8 cellular contexts compared by ENCODE assay signal in the genomic region with DNA sequence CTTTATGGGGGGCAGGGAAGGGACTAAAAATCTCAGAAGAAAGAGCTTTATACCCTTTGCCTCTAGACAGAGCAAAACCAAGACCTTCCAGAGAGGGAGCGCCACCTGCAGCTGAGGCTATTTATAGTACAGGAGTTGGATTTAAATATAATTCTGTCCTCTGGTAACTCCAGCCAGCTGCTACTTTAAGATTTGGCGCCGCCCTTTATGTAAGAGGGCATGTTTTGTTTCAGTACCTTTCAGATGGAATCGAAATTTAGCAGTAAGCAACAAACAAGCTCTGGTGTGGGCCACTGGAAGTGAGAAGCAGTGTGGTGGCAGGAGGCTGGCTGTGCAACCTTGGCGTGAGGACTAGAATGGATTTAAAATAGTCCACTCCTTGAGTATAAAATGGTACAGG. TPM values are rescaled to one million over a fixed set of nuclear protein-coding genes. Genes with fewer than 3 reads are reported as not detected.
A peak's percentile ranks its signal among the peaks of the same experiment; 100 is the strongest.
DNase-seq lines count a peak whose midpoint lies in the region; ATAC-seq, FAIRE-seq and TF ChIP-seq lines count a peak whose summit lies in the region.

No MANE protein-coding gene starts in this region.

- FAIRE-seq in HTR-8/SVneo (lab: Jason Lieb, UNC), result no peak

- H3K9ac ChIP-seq in colonic mucosa (ENCODE audit: low read depth in 2 of 2, low read length in 2 of 2), result no peak overlapping the region
- H3K9ac ChIP-seq in neural progenitor cell, result no peak overlapping the region

- peaks cover 6% of the 10 kb centered on the region; the same call in 1 of the 2 replicates for H3K27me3 ChIP-seq in Panc1 (ENCODE audit: control insufficient read depth, insufficient read depth, low read length)
- H3K27me3 ChIP-seq in colonic mucosa, result peaks cover 20% of the 10 kb centered on the region
- H3K27me3 ChIP-seq in neural progenitor cell, result peaks cover 28% of the 10 kb centered on the region

- H3K27ac Mint-ChIP-seq in neural progenitor cell, result no peak overlapping the region

- no peaks in the 10 kb centered on the region for H3K36me3 Mint-ChIP-seq in neural progenitor cell

- H3K79me2 ChIP-seq in neural progenitor cell (ENCODE audit: low read depth), result no peaks in the 10 kb centered on the region

- peak; percentile 29 for TF ChIP-seq CTCF in AG04449 (IDR thresholded peaks at IDR 0.05; ENCODE audit: insufficient read depth, low read length, missing control alignments)
- peak; percentile 80 for TF ChIP-seq CTCF in Panc1 (IDR thresholded peaks at IDR 0.05)
- TF ChIP-seq CTCF in colonic mucosa (IDR thresholded peaks at IDR 0.05), result no peak
- peak; percentile 62 for TF ChIP-seq CTCF in neural progenitor cell (IDR thresholded peaks at IDR 0.05)

- H3K9me3 ChIP-seq in Panc1 (ENCODE audit: control insufficient read depth, insufficient read depth, low read depth, low read length), result no peaks in the 10 kb centered on the region
- no peaks in the 10 kb centered on the region for H3K9me3 ChIP-seq in colonic mucosa
- no peaks in the 10 kb centered on the region for H3K9me3 ChIP-seq in neural progenitor cell (ENCODE audit: low read depth)

- H3K4me1 ChIP-seq in Panc1 (ENCODE audit: control insufficient read depth, insufficient read depth, low read length), result 0 out of 2 replicates have a peak, but pooled peaks cover 3% of the 10 kb centered on the region
- H3K4me1 ChIP-seq in colonic mucosa, result no peaks in the 10 kb centered on the region
- peaks cover 4% of the 10 kb centered on the region for H3K4me1 ChIP-seq in neural progenitor cell

- no peak overlapping the region for H3K27ac ChIP-seq in Panc1 (ENCODE audit: low read length)
- H3K27ac ChIP-seq in colonic mucosa, result no peak overlapping the region
- H3K27ac ChIP-seq in neural progenitor cell, result no peak overlapping the region

- no peak overlapping the region for H2AFZ ChIP-seq in neural progenitor cell (replicated peaks)

- peaks cover 23% of the 10 kb centered on the region for H3K27me3 Mint-ChIP-seq in neural progenitor cell (ENCODE audit: insufficient read depth, low read depth)

- H3K36me3 ChIP-seq in Panc1 (ENCODE audit: control insufficient read depth, insufficient read depth, low read length) (no peaks in the 10 kb centered on the region), colonic mucosa (no peaks in the 10 kb centered on the region), neural progenitor cell (no peaks in the 10 kb centered on the region)

- no peak overlapping the region for H3K4me3 Mint-ChIP-seq in neural progenitor cell

- CTCF ChIA-PET in AG04449 (lab: Yijun Ruan, JAX), result interaction anchor here (0.7 to 3.5 kb wide), 20 partner anchors 7 to 253 kb away, joined by 3 to 15 read pairs (median 4); no protein-coding TSS in a partner anchor
- CTCF ChIA-PET in Panc1 (lab: Charles Lee), result interaction anchor here (0.5 to 1.0 kb wide), 3 partner anchors 23 to 310 kb away, joined by 5 read pairs; a partner anchor contains a TSS

- H3K4me2 ChIP-seq in neural progenitor cell, result no peak overlapping the region

- no peaks in the 10 kb centered on the region for H4K20me1 ChIP-seq in neural progenitor cell (ENCODE audit: low read depth)

- DNase-seq in AG04449 (ENCODE audit: low read depth, low spot score), result no peak
- peak; percentile 31 for DNase-seq in H4 (ENCODE audit: low spot score)
- no peak for DNase-seq in Panc1 (ENCODE audit: low read depth, low spot score)
- peak; percentile 53 for DNase-seq in colonic mucosa
- peak; percentile 62 for DNase-seq in neural progenitor cell (ENCODE audit: low spot score)
- no peak for DNase-seq in DMS153 (lab: John Stamatoyannopoulos, UW)
- no peak for DNase-seq in HTR-8/SVneo (ENCODE audit: insufficient read length, low spot score)
- DNase-seq in glomerular visceral epithelial cell (ENCODE audit: extremely low spot score), result no peak

- peak; percentile 82 for ATAC-seq in Panc1

- intact Hi-C loops in Panc1 (cut with micrococcal nuclease; ENCODE audit: unreplicated experiment), result loop anchor here (10.0 kb wide), 1 partner anchor 58 kb away; no protein-coding TSS in a partner anchor
- intact Hi-C loops in colonic mucosa (cut with DNase I), result no loop called here

- peaks cover 5% of the 10 kb centered on the region for H3F3A ChIP-seq in neural progenitor cell (ENCODE audit: low read depth)

- in situ Hi-C loops in Panc1 (cut with HindIII; ENCODE audit: low pct_unique_long_range_greater_than_20kb, low sequenced_read_pairs), result no loop called here

- H3K4me3 ChIP-seq in AG04449 (ENCODE audit: low read depth, low read length), result no peak overlapping the region
- H3K4me3 ChIP-seq in Panc1 (ENCODE audit: low read depth in 2 of 2, low read length in 2 of 2), result no peak overlapping the region
- no peak overlapping the region for H3K4me3 ChIP-seq in colonic mucosa
- no peak overlapping the region for H3K4me3 ChIP-seq in neural progenitor cell

- peaks cover 5% of the 10 kb centered on the region for H3K9me3 Mint-ChIP-seq in neural progenitor cell

- H3K4me1 Mint-ChIP-seq in neural progenitor cell, result peaks cover 4% of the 10 kb centered on the region

- BruUV-seq in Panc1 (replicated peaks; lab: Mats Ljungman, UMichigan), result no TSS peak

- POLR2A ChIA-PET in AG04449 (lab: Yijun Ruan, JAX), result interaction anchor here (0.9 kb wide), 1 partner anchor 8 kb away, joined by 4 read pairs; no protein-coding TSS in a partner anchor
- POLR2A ChIA-PET in Panc1 (lab: Charles Lee), result interaction anchor here (0.7 kb wide), 1 partner anchor 80 kb away, joined by 5 read pairs; no protein-coding TSS in a partner anchor

RNA-seq across cellular contexts. Expression of a gene that starts 5.2 kb away (rescaled TPM):
- not detected in 2 replicates for total RNA-seq in H4 (2014; rRNA removed; shearing (Covaris generic))
- total RNA-seq in Panc1 (2021; ENCODE audit: unreplicated experiment), result not detected
- not detected for polyA plus RNA-seq in Panc1 (2012; ENCODE audit: insufficient read length)
- under 1 TPM; 0.21 to 0.37 TPM for total RNA-seq in colonic mucosa
- total RNA-seq in neural progenitor cell (ENCODE audit: low replicate concordance), result 0.37 TPM in 1 of 2 replicates, not detected in the other

RNA-seq across cellular contexts. Expression of a gene that starts 41.7 kb away (rescaled TPM):
- not detected in 2 replicates for total RNA-seq in H4 (2014; rRNA removed; shearing (Covaris generic))
- not detected for total RNA-seq in Panc1 (2021; ENCODE audit: unreplicated experiment)
- not detected for polyA plus RNA-seq in Panc1 (2012; ENCODE audit: insufficient read length)
- under 1 TPM; 0.52 to 0.56 TPM for total RNA-seq in colonic mucosa
- total RNA-seq in neural progenitor cell (ENCODE audit: low replicate concordance), result 0.06 TPM in 1 of 2 replicates, not detected in the other

Comparison
In these comparisons a context has a peak if more than half of its experiments do, and no peak if none do; other contexts are left out.
1. DNase-seq: peak in H4 (single experiment), colonic mucosa (single experiment) and neural progenitor cell (single experiment); none in AG04449 (single experiment), Panc1 (single experiment), DMS153 (single experiment), HTR-8/SVneo (single experiment) and glomerular visceral epithelial cell (single experiment).